3 cellular contexts compared by ENCODE assay signal in genomic region chr2:75582840-75583239, GRCh38.
A peak's percentile ranks its signal among the peaks of the same experiment; 100 is the strongest.
TF ChIP-seq lines count a peak whose summit lies in the region.

No MANE protein-coding gene starts in this region.

TF ChIP-seq in SK-N-SH, 30 proteins besides CTCF, POLR2A, EP300 and RAD21:
- TF ChIP-seq REST (IDR thresholded peaks at IDR 0.05; ENCODE audit: low read depth, low read length) (peak; percentile 85), RFX5 (IDR thresholded peaks at IDR 0.05; ENCODE audit: low read length) (no peak)

TF ChIP-seq in SK-N-SH treated with all-trans-retinoic acid at 6 μM for 48 hours, 23 proteins besides CTCF, POLR2A, EP300 and RAD21:
- TF ChIP-seq ZNF70 (CRISPR knock-in tag; IDR thresholded peaks at IDR 0.05) (no peak), CSDC2 (CRISPR knock-in tag; IDR thresholded peaks at IDR 0.05) (no peak), ARNTL (CRISPR knock-in tag; IDR thresholded peaks at IDR 0.05; ENCODE audit: borderline replicate concordance, low read depth) (no peak), RARB (CRISPR knock-in tag; IDR thresholded peaks at IDR 0.05) (no peak), ZFP3 (CRISPR knock-in tag; IDR thresholded peaks at IDR 0.05) (no peak), ZNF8 (CRISPR knock-in tag; IDR thresholded peaks at IDR 0.05) (no peak), TCF4 (CRISPR knock-in tag; IDR thresholded peaks at IDR 0.05; ENCODE audit: borderline replicate concordance) (no peak)

TF ChIP-seq in IMR-90, 13 proteins besides CTCF, POLR2A, EP300 and RAD21:
- TF ChIP-seq USF2 (IDR thresholded peaks at IDR 0.05; ENCODE audit: low read depth, low read length), result no peak
- TF ChIP-seq RCOR1 (IDR thresholded peaks at IDR 0.05; ENCODE audit: insufficient replicate concordance, low read length), result no peak
- no peak for TF ChIP-seq MXI1 (IDR thresholded peaks at IDR 0.05; ENCODE audit: borderline replicate concordance, low read depth, low read length)
- no peak for TF ChIP-seq FOS (IDR thresholded peaks at IDR 0.05; ENCODE audit: low read depth, low read length)
- TF ChIP-seq MAZ (IDR thresholded peaks at IDR 0.05; ENCODE audit: borderline replicate concordance, low read depth, low read length), result no peak
- no peak for TF ChIP-seq CEBPB (IDR thresholded peaks at IDR 0.05; ENCODE audit: low read depth, low read length)
- TF ChIP-seq SMC3 (IDR thresholded peaks at IDR 0.05; ENCODE audit: low read depth, low read length), result no peak
- no peak for TF ChIP-seq CHD1 (IDR thresholded peaks at IDR 0.05; ENCODE audit: low read depth, low read length)
- TF ChIP-seq ELK1 (IDR thresholded peaks at IDR 0.05; ENCODE audit: borderline replicate concordance, low read depth, low read length), result no peak
- no peak for TF ChIP-seq BHLHE40 (IDR thresholded peaks at IDR 0.05; ENCODE audit: low read depth, low read length)
- TF ChIP-seq RFX5 (IDR thresholded peaks at IDR 0.05; ENCODE audit: low read depth, low read length), result no peak
- no peak for TF ChIP-seq MAFK (IDR thresholded peaks at IDR 0.05; ENCODE audit: low read depth, low read length)
- TF ChIP-seq NFE2L2 (IDR thresholded peaks at IDR 0.05; ENCODE audit: low read depth, low read length), result no peak
